20 cellular contexts compared by ENCODE assay signal in the genomic region with DNA sequence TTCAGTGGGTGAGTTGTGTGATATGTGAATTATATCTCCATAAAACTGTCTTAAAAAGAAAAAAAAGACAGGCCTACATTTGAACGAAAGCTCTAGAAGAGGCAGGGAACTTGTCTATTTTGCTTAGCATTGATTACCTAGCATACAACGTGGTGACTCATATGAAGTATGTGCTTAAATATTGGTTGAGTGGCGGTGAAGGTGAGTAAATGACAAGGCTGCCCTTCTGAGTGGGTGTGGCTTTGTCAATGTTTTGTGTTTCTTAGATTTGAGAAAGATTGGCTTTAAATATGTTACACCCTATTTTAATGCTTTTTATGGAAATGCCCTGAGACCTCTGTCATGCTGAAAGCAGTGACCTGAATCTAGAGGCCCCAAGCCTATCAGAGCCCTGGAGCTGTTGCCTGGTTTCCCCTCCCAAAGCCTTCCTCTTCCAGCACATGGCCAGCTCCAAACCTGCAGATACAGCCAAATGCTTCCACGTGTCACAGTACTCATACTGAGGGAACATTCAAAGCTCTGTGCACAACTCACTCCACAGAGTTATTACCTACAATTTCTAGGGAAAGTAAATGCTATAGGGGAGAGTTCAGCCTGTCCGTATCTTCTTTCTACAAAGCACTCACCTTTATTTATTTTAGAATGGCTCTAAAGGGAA.
"Had no signal": no experiment of that assay in that cellular context is flagged by ENCODE, and none has a peak within 500 bp of the region (broad histone marks: within the 10 kb centered on the region; RNA-seq: fewer than 3 reads in every experiment).

No MANE protein-coding gene starts in this region.

- H3K4me1 ChIP-seq: gastrocnemius medialis, heart right ventricle, psoas muscle, testis, tibial nerve had no signal

- H3K4me3 Mint-ChIP-seq: naive thymus-derived CD8-positive, alpha-beta T cell; stimulated activated naive B cell treated with anti-CD40 and anti-IgM and Interleukin-4, amounts not matched to agents 10 μg/mL and 1 μg/mL and 100 μg/mL, for 72 hours; stimulated activated naive CD8-positive, alpha-beta T cell treated with anti-CD3 and anti-CD28 coated beads, Interleukin-15, amount 100 ng/mL, for 72 hours had no signal

- H3K36me3 Mint-ChIP-seq: naive thymus-derived CD8-positive, alpha-beta T cell; stimulated activated naive B cell treated with anti-CD40 and anti-IgM and Interleukin-4, amounts not matched to agents 10 μg/mL and 1 μg/mL and 100 μg/mL, for 72 hours had no signal

- ATAC-seq: esophagus mucosa; gastrocnemius medialis; heart right ventricle; left ventricle myocardium superior; naive thymus-derived CD8-positive, alpha-beta T cell; psoas muscle; sciatic nerve; stimulated activated naive B cell treated with anti-CD40 and anti-IgM and Interleukin-4, amounts not matched to agents 10 μg/mL and 1 μg/mL and 100 μg/mL, for 72 hours; stimulated activated naive CD8-positive, alpha-beta T cell treated with anti-CD3 and anti-CD28 coated beads, Interleukin-15, amount 100 ng/mL, for 72 hours had no signal

- H3K9me3 ChIP-seq: gastrocnemius medialis, heart right ventricle, neutrophil, psoas muscle, testis, tibial nerve had no signal

- H3K4me1 Mint-ChIP-seq: naive thymus-derived CD8-positive, alpha-beta T cell; stimulated activated naive B cell treated with anti-CD40 and anti-IgM and Interleukin-4, amounts not matched to agents 10 μg/mL and 1 μg/mL and 100 μg/mL, for 72 hours; stimulated activated naive CD8-positive, alpha-beta T cell treated with anti-CD3 and anti-CD28 coated beads, Interleukin-15, amount 100 ng/mL, for 72 hours had no signal

- H3K9me3 Mint-ChIP-seq: stimulated activated naive B cell treated with anti-CD40 and anti-IgM and Interleukin-4, amounts not matched to agents 10 μg/mL and 1 μg/mL and 100 μg/mL, for 72 hours; stimulated activated naive CD8-positive, alpha-beta T cell treated with anti-CD3 and anti-CD28 coated beads, Interleukin-15, amount 100 ng/mL, for 72 hours had no signal

- H3K36me3 ChIP-seq: gastrocnemius medialis, heart right ventricle, neutrophil, tibial nerve had no signal

- H3K27ac Mint-ChIP-seq: naive thymus-derived CD8-positive, alpha-beta T cell; stimulated activated naive B cell treated with anti-CD40 and anti-IgM and Interleukin-4, amounts not matched to agents 10 μg/mL and 1 μg/mL and 100 μg/mL, for 72 hours; stimulated activated naive CD8-positive, alpha-beta T cell treated with anti-CD3 and anti-CD28 coated beads, Interleukin-15, amount 100 ng/mL, for 72 hours had no signal

- H3K27me3 ChIP-seq: gastrocnemius medialis, neutrophil, testis, tibial nerve had no signal

- H3K4me3 ChIP-seq: coronary artery, gastrocnemius medialis, heart right ventricle, psoas muscle, skin epidermis, testis, tibial nerve had no signal

- DNase-seq: effector CD4-positive, alpha-beta T cell; gastrocnemius medialis; heart right ventricle; hypothalamus; islet precursor cell; left ventricle myocardium superior; naive thymus-derived CD8-positive, alpha-beta T cell; psoas muscle; retina; stimulated activated CD4-positive, alpha-beta T cell treated with anti-CD3 and anti-CD28 coated beads, Interleukin-2, amount 100 ng/mL, for 24 hours; stimulated activated CD4-positive, alpha-beta T cell treated with anti-CD3 and anti-CD28 coated beads, Interleukin-4, amount 100 ng/mL, for 4 hours; stimulated activated naive B cell treated with anti-CD40 and anti-IgM and Interleukin-4, amounts not matched to agents 10 μg/mL and 1 μg/mL and 100 μg/mL, for 72 hours; stimulated activated naive CD8-positive, alpha-beta T cell treated with anti-CD3 and anti-CD28 coated beads, Interleukin-15, amount 100 ng/mL, for 72 hours; testis had no signal

- H3K27ac ChIP-seq: coronary artery, gastrocnemius medialis, heart right ventricle, neutrophil, psoas muscle, skin epidermis, testis, tibial nerve had no signal
